In the genomic region with DNA sequence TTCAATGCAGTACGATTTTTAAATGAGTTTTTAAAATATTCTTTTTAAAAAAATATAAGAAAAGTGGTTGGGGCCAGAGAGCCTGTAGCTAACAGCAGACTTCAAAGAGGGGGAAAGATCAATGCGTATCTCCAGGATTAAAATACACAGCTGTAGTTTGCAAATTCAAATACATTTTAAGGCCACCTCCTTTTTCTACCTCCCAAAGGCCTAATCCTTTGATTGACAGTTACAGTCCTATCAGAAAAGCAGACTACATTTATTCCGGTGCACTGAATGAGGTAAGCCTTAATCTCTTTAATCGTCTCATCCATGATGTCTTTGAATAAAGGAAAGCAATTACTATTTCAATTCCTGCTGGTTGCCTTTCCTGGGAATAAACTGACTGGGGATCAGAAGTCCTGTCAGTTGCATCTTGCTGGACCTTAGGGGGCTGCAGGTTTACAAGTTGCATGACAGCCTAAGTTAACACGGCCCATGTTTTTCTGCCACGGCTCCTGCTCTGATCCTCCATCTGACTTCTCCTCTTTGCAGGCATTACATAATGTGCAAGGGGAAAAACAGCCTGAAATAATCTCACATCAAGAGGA, we compare ENCODE assay signal across 31 cellular contexts. TPM values are rescaled to one million over a fixed set of nuclear protein-coding genes. Genes with fewer than 3 reads are reported as not detected.
"Had no signal": no experiment of that assay in that cellular context is flagged by ENCODE, and none has a peak within 500 bp of the region (broad histone marks: within the 10 kb centered on the region; RNA-seq: fewer than 3 reads in every experiment).

No MANE protein-coding gene starts in this region.

- H3K27me3 ChIP-seq: adrenal gland, cardiac muscle cell, heart right ventricle, pancreas, stomach, thyroid gland, upper lobe of left lung, vagina had no signal

- H3K4me1 ChIP-seq: adrenal gland, heart right ventricle, pancreas, prostate gland, stomach, thyroid gland, upper lobe of left lung, vagina had no signal

- H3K27ac ChIP-seq: adrenal gland, cardiac muscle cell, heart right ventricle, pancreas, prostate gland, stomach, thyroid gland, upper lobe of left lung, vagina had no signal

- ATAC-seq: esophagus mucosa; heart right ventricle; pancreas; stimulated activated naive B cell treated with anti-CD40 and anti-IgM and Interleukin-4, amounts not matched to agents 10 μg/mL and 1 μg/mL and 100 μg/mL, for 72 hours had no signal

- H3K4me3 ChIP-seq: adrenal gland, cardiac muscle cell, heart right ventricle, pancreas, prostate gland, stomach, thyroid gland, upper lobe of left lung, vagina had no signal

- DNase-seq: activated CD4-positive, alpha-beta memory T cell treated with anti-CD3 and anti-CD28 coated beads for 36 hours; activated CD4-positive, alpha-beta T cell treated with anti-CD3 and anti-CD28 coated beads, Interleukin-2, amount 10 ng/mL, durations not matched to agents 24 days and 14 days; activated CD4-positive, CD25-positive, alpha-beta regulatory T cell; activated CD8-positive, alpha-beta memory T cell treated with anti-CD3 and anti-CD28 coated beads, Interleukin-2, amount 50 U/mL, for 4 hours; activated effector memory CD4-positive, alpha-beta T cell treated with anti-CD3 and anti-CD28 coated beads, Interleukin-2, amount 50 U/mL, for 16 hours; activated naive CD4-positive, alpha-beta T cell treated with anti-CD3 and anti-CD28 coated beads for 36 hours; activated naive CD8-positive, alpha-beta T cell treated with anti-CD3 and anti-CD28 coated beads for 36 hours; activated T-cell treated with anti-CD3 and anti-CD28 coated beads, Interleukin-2, amount 50 U/mL, for 1 hour; adrenal gland; aorta; cortex of kidney; endodermal cell; foreskin fibroblast; heart right ventricle; naive B cell; nephron progenitor cell; nucleus accumbens; pancreas; stimulated activated CD4-positive, alpha-beta T cell treated with anti-CD3 and anti-CD28 coated beads, Interleukin-15, amount 100 ng/mL, for 24 hours; stimulated activated CD4-positive, alpha-beta T cell treated with anti-CD3 and anti-CD28 coated beads, Interleukin-2, amount 100 ng/mL, for 24 hours; stimulated activated naive B cell treated with anti-CD40 and anti-IgM and Interleukin-4, amounts not matched to agents 10 μg/mL and 1 μg/mL and 100 μg/mL, for 72 hours; stomach; thyroid gland; upper lobe of left lung had no signal

- H3K9me3 ChIP-seq: adrenal gland, heart right ventricle, pancreas, prostate gland, stomach, thyroid gland, upper lobe of left lung, vagina had no signal

RNA-seq across cellular contexts. Expression of a gene that starts 51.7 kb away (rescaled TPM):
- total RNA-seq: activated CD4-positive, alpha-beta memory T cell treated with anti-CD3 and anti-CD28 coated beads for 36 hours; activated CD4-positive, alpha-beta T cell treated with anti-CD3 and anti-CD28 coated beads, Interleukin-2, amount 10 ng/mL, durations not matched to agents 24 days and 14 days; activated CD8-positive, alpha-beta memory T cell treated with anti-CD3 and anti-CD28 coated beads for 36 hours; activated naive CD4-positive, alpha-beta T cell treated with anti-CD3 and anti-CD28 coated beads for 36 hours; activated naive CD8-positive, alpha-beta T cell treated with anti-CD3 and anti-CD28 coated beads for 36 hours; activated T-helper 1 cell treated with anti-CD3 and anti-CD28 coated beads, Interleukin-12 subunit alpha, Interleukin-12 subunit beta, Interleukin-2, Interleukin-4 antibody, amounts not matched to agents 30 ng/mL and 10 ng/mL and 1 ng/mL, durations not matched to agents 14 hours and 24 hours and 36 hours; chondrocyte had no signal
